In genomic region chr16:51328708-51329107, GRCh38 we compare ENCODE assay signal across 27 cellular contexts.
"Had no signal": no experiment of that assay in that cellular context is flagged by ENCODE, and none has a peak within 500 bp of the region (broad histone marks: within the 10 kb centered on the region; RNA-seq: fewer than 3 reads in every experiment).

No MANE protein-coding gene starts in this region.

- H3K27ac ChIP-seq: brain microvascular endothelial cell, cardiac muscle cell, Peyer's patch, RWPE1, SJSA1 had no signal

- H3K9me3 ChIP-seq: Peyer's patch, SJSA1 had no signal

- H3K4me3 ChIP-seq: cardiac muscle cell, Peyer's patch, SJSA1 had no signal

- H3K27me3 ChIP-seq: brain microvascular endothelial cell, cardiac muscle cell, Peyer's patch, SJSA1 had no signal

- DNase-seq: activated CD4-positive, alpha-beta T cell treated with anti-CD3 and anti-CD28 coated beads for 48 hours; activated CD4-positive, alpha-beta T cell treated with anti-CD3 and anti-CD28 coated beads, Interleukin-2, amount 50 U/mL, for 4 hours; activated CD8-positive, alpha-beta memory T cell treated with anti-CD3 and anti-CD28 coated beads, Interleukin-2, amount 50 U/mL, for 48 hours; activated CD8-positive, alpha-beta T cell treated with anti-CD3 and anti-CD28 coated beads, Interleukin-2, amount 10 ng/mL, durations not matched to agents 7 days and 5 days; activated effector memory CD4-positive, alpha-beta T cell treated with Interleukin-2 at 50 U/mL for 16 hours; activated naive CD4-positive, alpha-beta T cell; activated naive CD8-positive, alpha-beta T cell treated with anti-CD3 and anti-CD28 coated beads, Interleukin-2, amount 50 U/mL, for 24 hours; activated T-cell treated with anti-CD3 and anti-CD28 coated beads, Interleukin-2, amount 50 U/mL, for 1 hour; amygdala; brain microvascular endothelial cell; Kasumi-1; KBM-7; NCI-H1048; NCI-H146; NCI-H187 treated with DMSO at 0.1 percent for 48 hours; NCI-H2081 treated with DMSO at 0.1 percent for 48 hours; NCI-H446; NCI-H524; Peyer's patch; Right ventricle myocardium superior; SW 1271 had no signal

- H3K36me3 ChIP-seq: brain microvascular endothelial cell, cardiac muscle cell, Peyer's patch, SJSA1 had no signal

- H3K4me1 ChIP-seq: Peyer's patch had no signal

- ATAC-seq: activated CD4-positive, CD25-positive, alpha-beta regulatory T cell treated with anti-CD3 and anti-CD28 coated beads, Interleukin-2, amount 50 U/mL, for 24 hours; activated CD8-positive, alpha-beta T cell treated with anti-CD3 and anti-CD28 coated beads, Interleukin-2, amount 10 ng/mL, durations not matched to agents 7 days and 5 days; activated naive CD4-positive, alpha-beta T cell treated with anti-CD3 and anti-CD28 coated beads, Interleukin-2, amount 50 U/mL, for 72 hours; activated naive CD8-positive, alpha-beta T cell treated with anti-CD3 and anti-CD28 coated beads, Interleukin-2, amount 50 U/mL, for 24 hours; SK-N-SH treated with all-trans-retinoic acid at 6 μM for 48 hours had no signal
